ENCODE assay signal across 26 cellular contexts in the genomic region with DNA sequence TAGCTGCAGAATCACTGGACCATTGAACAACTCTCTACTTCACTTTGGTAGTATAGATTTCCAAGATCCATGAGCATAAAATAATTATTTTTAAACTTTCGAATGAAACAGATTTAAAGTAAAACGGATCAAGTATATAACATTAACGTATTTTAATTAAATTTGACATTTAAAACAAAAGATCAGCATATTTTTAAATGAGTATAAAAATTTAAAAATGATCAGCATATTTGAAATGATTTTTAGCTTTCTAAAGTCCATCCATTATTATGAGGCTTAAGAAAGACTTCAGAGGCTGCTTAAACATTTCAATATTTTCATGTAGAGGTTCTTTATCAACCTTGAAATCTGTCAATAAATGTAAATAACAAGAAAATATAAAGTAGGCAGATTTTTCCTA.
"Had no signal": no experiment of that assay in that cellular context is flagged by ENCODE, and none has a peak within 500 bp of the region (broad histone marks: within the 10 kb centered on the region; RNA-seq: fewer than 3 reads in every experiment).

No MANE protein-coding gene starts in this region.

- H3K4me3 ChIP-seq: colonic mucosa, esophagus squamous epithelium, gastrocnemius medialis, heart right ventricle, left lung, lower lobe of right lung, mucosa of descending colon had no signal

- H3K36me3 ChIP-seq: colonic mucosa, esophagus squamous epithelium, gastrocnemius medialis, heart right ventricle, left lung, lower lobe of right lung had no signal

- FAIRE-seq: endometrium, islet of Langerhans, keratinocyte had no signal

- ATAC-seq: effector memory CD8-positive, alpha-beta T cell; esophagus mucosa; gastrocnemius medialis; heart right ventricle; left cardiac atrium; left lung; left ventricle myocardium superior; lower lobe of right lung; mucosa of descending colon had no signal

- H3K27ac ChIP-seq: colonic mucosa, epithelial cell of prostate, esophagus squamous epithelium, gastrocnemius medialis, heart right ventricle, left lung, lower lobe of right lung had no signal

- DNase-seq: colonic mucosa; cortex of kidney; effector CD8-positive, alpha-beta T cell; effector memory CD8-positive, alpha-beta T cell; endodermal cell; erythroblast; esophagus squamous epithelium; foreskin fibroblast; foreskin melanocyte; gastrocnemius medialis; glutamatergic neuron; head of caudate nucleus; heart right ventricle; hippocampal formation; left cardiac atrium; left lung; left ventricle myocardium superior; lower lobe of right lung; mesenchymal stem cell; mucosa of descending colon; naive B cell had no signal

- H3K27me3 ChIP-seq: colonic mucosa, esophagus squamous epithelium, gastrocnemius medialis, heart right ventricle, left lung had no signal

- H3K9me3 ChIP-seq: colonic mucosa, esophagus squamous epithelium, gastrocnemius medialis, heart right ventricle, left lung, lower lobe of right lung, mucosa of descending colon had no signal

- H3K4me1 ChIP-seq: colonic mucosa had no signal
